8 cellular contexts compared by ENCODE assay signal in the genomic region with DNA sequence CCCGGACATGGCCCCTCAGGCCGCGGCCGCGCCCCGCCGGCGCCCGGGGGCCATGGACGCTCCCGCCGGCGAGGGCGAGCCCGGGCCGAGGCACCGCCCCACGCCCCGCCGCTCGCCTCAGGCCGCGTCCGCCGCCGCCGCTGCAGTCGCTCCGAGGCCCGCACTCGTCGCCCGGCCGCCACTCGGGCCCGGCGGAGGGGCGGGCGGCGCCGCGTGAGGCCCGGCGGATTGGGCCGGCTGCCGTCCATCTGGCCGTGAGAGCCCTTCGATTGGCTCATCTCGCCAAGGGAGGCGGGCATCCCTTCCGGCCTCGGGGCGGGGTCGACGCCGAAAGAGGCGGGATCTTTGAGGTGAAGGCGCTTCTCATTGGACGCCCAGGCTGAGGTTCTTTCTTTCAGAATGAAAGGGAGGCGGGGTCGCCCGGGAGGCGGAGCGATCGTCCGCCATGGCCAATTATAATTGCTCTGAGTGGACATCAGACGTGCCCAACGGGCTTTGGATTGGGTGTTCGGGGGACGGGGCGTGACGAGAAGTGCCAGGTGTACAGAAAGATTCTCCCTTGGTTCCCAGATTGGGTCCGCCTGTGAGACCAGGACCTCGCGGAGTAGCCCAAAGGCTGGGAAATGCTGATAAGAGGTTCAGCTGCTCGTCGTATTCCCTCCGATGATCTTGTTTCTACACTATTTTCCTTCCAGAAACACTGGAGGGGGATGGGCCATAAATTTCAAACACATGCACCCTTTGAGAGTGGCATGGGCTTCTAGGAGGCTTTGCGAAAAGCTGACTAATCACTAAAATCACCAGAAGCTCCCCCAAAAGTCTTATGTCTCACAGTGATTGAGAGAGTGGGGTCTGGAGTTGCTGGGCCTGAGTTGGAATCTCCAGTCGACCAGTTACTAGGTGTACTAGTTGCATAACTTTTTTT. TPM values are rescaled to one million over a fixed set of nuclear protein-coding genes. Genes with fewer than 3 reads are reported as not detected.
A peak's percentile ranks its signal among the peaks of the same experiment; 100 is the strongest.
DNase-seq lines count a peak whose midpoint lies in the region; TF ChIP-seq lines count a peak whose summit lies in the region.

GNA12 (minus strand) TSS at position 156 of the 925 bp plus-strand sequence; CDS start at position 9, 147 bp downstream.

- H4K20me1 ChIP-seq in MM.1S (ENCODE audit: insufficient read depth, low read length) (no peaks in the 10 kb centered on the region), neural progenitor cell (ENCODE audit: low read depth) (peaks cover 42% of the 10 kb centered on the region)

- H3K4me1 Mint-ChIP-seq in neural progenitor cell: peaks cover 30% of the 10 kb centered on the region

- H3K9me3 Mint-ChIP-seq in neural progenitor cell: peaks cover 6% of the 10 kb centered on the region

- H3K27me3 Mint-ChIP-seq in neural progenitor cell (ENCODE audit: insufficient read depth, low read depth): peaks cover 3% of the 10 kb centered on the region

- H3K9me2 ChIP-seq in MM.1S (replicated peaks; ENCODE audit: insufficient read depth, low read length): no peaks in the 10 kb centered on the region

- TF ChIP-seq CTCF in MM.1S (IDR thresholded peaks at IDR 0.05; ENCODE audit: low read length): no peak
- no peak for TF ChIP-seq CTCF in fibroblast of villous mesenchyme (IDR thresholded peaks at IDR 0.05; ENCODE audit: insufficient read depth, low read depth, low read length)
- TF ChIP-seq CTCF in neural progenitor cell (IDR thresholded peaks at IDR 0.05): no peak

- H3K27me3 ChIP-seq in HAP-1 (ENCODE audit: low read depth) (no peaks in the 10 kb centered on the region), MM.1S (replicated peaks; ENCODE audit: insufficient read depth, low read length) (no peaks in the 10 kb centered on the region), neural progenitor cell (no peaks in the 10 kb centered on the region)

- H3K27ac ChIP-seq in MM.1S (ENCODE audit: low read length) (no peak within 1 kb of the TSS), neural progenitor cell (no peak within 1 kb of the TSS)

- H3K4me3 ChIP-seq in HAP-1 (peak within 1 kb of the TSS; percentile 49), MM.1S (ENCODE audit: low read length) (peak within 1 kb of the TSS; percentile 74), fibroblast of villous mesenchyme (ENCODE audit: low read depth, low read length) (peak within 1 kb of the TSS; percentile 78), neural progenitor cell (peak within 1 kb of the TSS; percentile 83)

- peak within 1 kb of the TSS; percentile 90 for H2AFZ ChIP-seq in MM.1S (ENCODE audit: low read length)
- peak within 1 kb of the TSS; percentile 43 for H2AFZ ChIP-seq in neural progenitor cell (replicated peaks)

- DNase-seq in HAP-1 (ENCODE audit: low spot score in 2 of 2) (peak; percentile 91 to 98), MM.1S (peak; percentile 98), SIG-M5 (lab: John Stamatoyannopoulos, UW) (peak; percentile 47), activated gamma-delta T cell (lab: John Stamatoyannopoulos, UW) (peak; percentile 87), fibroblast of villous mesenchyme (ENCODE audit: low read depth) (peak; percentile 99), neural progenitor cell (ENCODE audit: low spot score) (peak; percentile 99), stromal cell of bone marrow (ENCODE audit: low read depth) (peak; percentile 96)

- H3K4me1 ChIP-seq in ES-I3 (ENCODE audit: insufficient read depth, low read length) (peaks cover 10% of the 10 kb centered on the region; the same call in 1 of the 2 replicates), HAP-1 (peaks cover 10% of the 10 kb centered on the region), MM.1S (ENCODE audit: low read length) (no peaks in the 10 kb centered on the region), neural progenitor cell (peaks cover 14% of the 10 kb centered on the region)

- H3K36me3 ChIP-seq in ES-I3 (ENCODE audit: insufficient read depth, low read length) (peaks cover 11% of the 10 kb centered on the region), HAP-1 (replicated peaks) (0 out of 2 replicates have a peak, but pooled peaks cover 2% of the 10 kb centered on the region), MM.1S (replicated peaks; ENCODE audit: insufficient read depth, low read length) (no peaks in the 10 kb centered on the region), neural progenitor cell (no peaks in the 10 kb centered on the region)

- H3K4me3 Mint-ChIP-seq in neural progenitor cell: peak within 1 kb of the TSS; percentile 90

- H3K4me2 ChIP-seq in MM.1S (ENCODE audit: low read depth, low read length) (peak within 1 kb of the TSS; percentile 71), neural progenitor cell (peak within 1 kb of the TSS; percentile 87)

- no peaks in the 10 kb centered on the region for H3K9me3 ChIP-seq in ES-I3 (ENCODE audit: control insufficient read depth, insufficient read depth, low read length)
- H3K9me3 ChIP-seq in HAP-1: no peaks in the 10 kb centered on the region
- H3K9me3 ChIP-seq in MM.1S (replicated peaks; ENCODE audit: insufficient read depth, low read length): no peaks in the 10 kb centered on the region
- no peaks in the 10 kb centered on the region for H3K9me3 ChIP-seq in neural progenitor cell (ENCODE audit: low read depth)

- H3F3A ChIP-seq in MM.1S (ENCODE audit: insufficient read depth, low read length) (no peaks in the 10 kb centered on the region), neural progenitor cell (ENCODE audit: low read depth) (no peaks in the 10 kb centered on the region)

- in situ Hi-C loops in HAP-1 (cut with MboI; ENCODE audit: low sequenced_read_pairs): no loop called here

- peak within 1 kb of the TSS; percentile 83 for H3K27ac Mint-ChIP-seq in neural progenitor cell

- H3K36me3 Mint-ChIP-seq in neural progenitor cell: peaks cover 20% of the 10 kb centered on the region

- H3K9ac ChIP-seq in ES-I3 (ENCODE audit: low read depth, low read length): peak within 1 kb of the TSS; percentile 72
- H3K9ac ChIP-seq in MM.1S (ENCODE audit: low read length): peak within 1 kb of the TSS; percentile 61; the same call in 1 of the 2 replicates
- peak within 1 kb of the TSS; percentile 32 for H3K9ac ChIP-seq in neural progenitor cell

- H3K79me2 ChIP-seq in MM.1S (ENCODE audit: low read length) (peaks cover 29% of the 10 kb centered on the region), neural progenitor cell (ENCODE audit: low read depth) (peaks cover 44% of the 10 kb centered on the region)

RNA-seq across cellular contexts. Expression of gene GNA12, which starts in this region (rescaled TPM):
- total RNA-seq in fibroblast of villous mesenchyme (41.9 and 46.2 TPM in 2 replicates), neural progenitor cell (ENCODE audit: low replicate concordance) (32.2 and 34.7 TPM in 2 replicates)

Comparison
In these comparisons a context has a peak if more than half of its experiments do, and no peak if none do; other contexts are left out.
1. DNase-seq: peak in every context shown above with its lines; median percentile 99 in fibroblast of villous mesenchyme; 99 in neural progenitor cell; 98 in MM.1S; 96 in stromal cell of bone marrow; 94 in HAP-1; 87 in activated gamma-delta T cell; 47 in SIG-M5.